ENCODE assay signal across 8 cellular contexts in the genomic region with DNA sequence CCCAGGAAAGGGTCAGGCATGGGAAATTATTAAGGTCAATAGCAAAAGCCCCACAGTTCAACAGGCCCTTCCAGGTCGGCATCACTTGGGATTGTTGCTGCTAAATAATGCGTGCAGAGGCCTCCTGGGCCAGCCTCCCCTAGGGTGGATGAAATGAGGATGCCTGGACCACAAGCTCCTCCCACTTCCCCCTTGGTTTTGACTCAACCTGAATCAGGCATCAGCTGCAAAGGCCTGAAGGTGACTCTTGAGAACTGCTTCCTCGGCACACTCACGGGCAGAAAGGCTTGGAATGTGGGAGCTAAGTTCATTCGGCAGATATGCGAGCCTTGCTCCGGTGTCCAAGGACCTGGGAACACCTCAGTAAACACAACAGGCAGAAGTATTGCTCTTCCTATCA.
A peak's percentile ranks its signal among the peaks of the same experiment; 100 is the strongest.
DNase-seq lines count a peak whose midpoint lies in the region; ATAC-seq, FAIRE-seq and TF ChIP-seq lines count a peak whose summit lies in the region.

No MANE protein-coding gene starts in this region.

- H3K27me3 ChIP-seq in BLaER1 treated with 17β-estradiol and CSF1 and Interleukin-3, amounts not matched to agents 10 nM and 100 nM = no peaks in the 10 kb centered on the region
- no peaks in the 10 kb centered on the region for H3K27me3 ChIP-seq in endothelial cell of umbilical vein (ENCODE audit: control insufficient read depth in 2 of 2, insufficient read depth in 2 of 2, low read length in 2 of 2)

- peak overlapping the region; percentile 95 to 99 (median 98) for H3K27ac ChIP-seq in BLaER1 treated with 17β-estradiol and CSF1 and Interleukin-3, amounts not matched to agents 10 nM and 100 nM
- no peak overlapping the region for H3K27ac ChIP-seq in endothelial cell of umbilical vein (ENCODE audit: insufficient read depth, low read depth, low read length)

- peak overlapping the region in 5 of 10 experiments; percentile 19 to 49 (median 31); a peak in 8 of 20 replicates for H3K4me3 ChIP-seq in BLaER1 treated with 17β-estradiol and CSF1 and Interleukin-3, amounts not matched to agents 10 nM and 100 nM
- H3K4me3 ChIP-seq in endothelial cell of umbilical vein (replicated peaks in 1 of 3; ENCODE audit: insufficient read depth in 1 of 3, low read depth in 1 of 3, low read length in 3 of 3) = no peak overlapping the region

- no peak for TF ChIP-seq POLR2A in endothelial cell of umbilical vein (IDR thresholded peaks at IDR 0.05; ENCODE audit: low read depth, low read length)

- no peaks in the 10 kb centered on the region for H3K9me1 ChIP-seq in endothelial cell of umbilical vein (replicated peaks; ENCODE audit: control insufficient read depth, extremely low read depth, insufficient read depth, low read length)

- H3K4me2 ChIP-seq in BLaER1 treated with 17β-estradiol and CSF1 and Interleukin-3, amounts not matched to agents 10 nM and 100 nM = peak overlapping the region; percentile 69 to 93 (median 84)
- no peak overlapping the region for H3K4me2 ChIP-seq in endothelial cell of umbilical vein (ENCODE audit: insufficient read depth, low read length)

- FAIRE-seq in endothelial cell of umbilical vein (lab: Jason Lieb, UNC) (no peak), HTR-8/SVneo (lab: Jason Lieb, UNC) (no peak)

- H3K9ac ChIP-seq in BLaER1 treated with 17β-estradiol and CSF1 and Interleukin-3, amounts not matched to agents 10 nM and 100 nM = peak overlapping the region; percentile 66 to 87 (median 81)
- H3K9ac ChIP-seq in endothelial cell of umbilical vein (replicated peaks; ENCODE audit: extremely low read depth, insufficient read depth, low read length) = no peak overlapping the region

- H3K36me3 Mint-ChIP-seq in activated CD4-positive, alpha-beta T cell treated with anti-CD3 and anti-CD28 coated beads, Interleukin-2, amount 10 ng/mL, durations not matched to agents 7 days and 5 days (ENCODE audit: low read depth) = peaks cover 88% of the 10 kb centered on the region

- peak overlapping the region; percentile 99 for H3K27ac Mint-ChIP-seq in activated CD4-positive, alpha-beta T cell treated with anti-CD3 and anti-CD28 coated beads, Interleukin-2, amount 10 ng/mL, durations not matched to agents 7 days and 5 days

- DNase-seq in HT1080 (ENCODE audit: low read depth) = peak; percentile 92
- DNase-seq in activated CD4-positive, alpha-beta T cell treated with anti-CD3 and anti-CD28 coated beads, Interleukin-2, amount 10 ng/mL, durations not matched to agents 7 days and 5 days = peak; percentile 91
- DNase-seq in endothelial cell of umbilical vein (ENCODE audit: low read depth, low spot score) = no peak
- DNase-seq in stimulated activated CD8-positive, alpha-beta memory T cell treated with anti-CD3 and anti-CD28 coated beads, Interleukin-4, amount 100 ng/mL, for 24 hours (ENCODE audit: low read depth) = peak; percentile 61
- DNase-seq in hepatic stellate cell (ENCODE audit: low spot score) = no peak
- DNase-seq in HTR-8/SVneo (ENCODE audit: insufficient read length, low spot score) = no peak

- peaks cover 83 to 94% (median 91%) of the 10 kb centered on the region in 10 experiments for H3K4me1 ChIP-seq in BLaER1 treated with 17β-estradiol and CSF1 and Interleukin-3, amounts not matched to agents 10 nM and 100 nM
- H3K4me1 ChIP-seq in endothelial cell of umbilical vein (ENCODE audit: control insufficient read depth, extremely low read depth, insufficient read depth, low read length) = peaks cover 33% of the 10 kb centered on the region

- peak overlapping the region; percentile 73 for H3K4me3 Mint-ChIP-seq in activated CD4-positive, alpha-beta T cell treated with anti-CD3 and anti-CD28 coated beads, Interleukin-2, amount 10 ng/mL, durations not matched to agents 7 days and 5 days

- CTCF ChIA-PET in activated CD4-positive, alpha-beta T cell treated with anti-CD3 and anti-CD28 coated beads, Interleukin-2, amount 10 ng/mL, durations not matched to agents 7 days and 5 days (lab: Charles Lee) = interaction anchor here (1.0 to 2.2 kb wide), 5 partner anchors 9 to 42 kb away, joined by 3 to 6 read pairs (median 4); no protein-coding TSS in a partner anchor
- CTCF ChIA-PET in endothelial cell of umbilical vein (lab: Charles Lee) = interaction anchor here (1.1 to 1.6 kb wide), 2 partner anchors 63 to 149 kb away, joined by 4 to 6 read pairs; no protein-coding TSS in a partner anchor

- no peaks in the 10 kb centered on the region for H3K27me3 Mint-ChIP-seq in activated CD4-positive, alpha-beta T cell treated with anti-CD3 and anti-CD28 coated beads, Interleukin-2, amount 10 ng/mL, durations not matched to agents 7 days and 5 days

- H2AFZ ChIP-seq in endothelial cell of umbilical vein (ENCODE audit: low read depth, low read length) = peak overlapping the region; percentile 16

- H3K4me1 Mint-ChIP-seq in activated CD4-positive, alpha-beta T cell treated with anti-CD3 and anti-CD28 coated beads, Interleukin-2, amount 10 ng/mL, durations not matched to agents 7 days and 5 days = peaks cover 92% of the 10 kb centered on the region

- H3K9me3 ChIP-seq in BLaER1 treated with 17β-estradiol and CSF1 and Interleukin-3, amounts not matched to agents 10 nM and 100 nM (replicated peaks in 1 of 11) = peaks cover 0 to 36% (median 6%) of the 10 kb centered on the region in 11 experiments; a peak in 11 of 22 replicates
- no peaks in the 10 kb centered on the region for H3K9me3 ChIP-seq in endothelial cell of umbilical vein (replicated peaks; ENCODE audit: control insufficient read depth, insufficient read depth, low read length)

- no TSS peak for BruUV-seq in endothelial cell of umbilical vein (replicated peaks; lab: Mats Ljungman, UMichigan)

- no peaks in the 10 kb centered on the region for H3K9me3 Mint-ChIP-seq in activated CD4-positive, alpha-beta T cell treated with anti-CD3 and anti-CD28 coated beads, Interleukin-2, amount 10 ng/mL, durations not matched to agents 7 days and 5 days

- no peak for TF ChIP-seq CTCF in endothelial cell of umbilical vein (IDR thresholded peaks at IDR 0.05; ENCODE audit: extremely low read depth in 1 of 2, insufficient read depth in 1 of 2, low read depth in 1 of 2, low read length in 2 of 2)

- dilution Hi-C loops in endothelial cell of umbilical vein (cut with MboI; ENCODE audit: extremely low pct_ligation_motif_present, low sequenced_read_pairs) = no loop called here

- intact Hi-C loops in endothelial cell of umbilical vein (cut with micrococcal nuclease) = no loop called here

- ATAC-seq in GM19467 (IDR thresholded peaks at IDR 0.05; ENCODE audit: unreplicated experiment) = peak; percentile 43

- POLR2A ChIA-PET in activated CD4-positive, alpha-beta T cell treated with anti-CD3 and anti-CD28 coated beads, Interleukin-2, amount 10 ng/mL, durations not matched to agents 7 days and 5 days (lab: Charles Lee) = no interaction called here
- POLR2A ChIA-PET in endothelial cell of umbilical vein (lab: Charles Lee) = no interaction called here

- H3K79me2 ChIP-seq in endothelial cell of umbilical vein (ENCODE audit: control insufficient read depth, insufficient read depth, low read length) = no peaks in the 10 kb centered on the region

- H3K36me3 ChIP-seq in BLaER1 treated with 17β-estradiol and CSF1 and Interleukin-3, amounts not matched to agents 10 nM and 100 nM = peaks cover 43 to 83% (median 72%) of the 10 kb centered on the region in 11 experiments
- H3K36me3 ChIP-seq in endothelial cell of umbilical vein (ENCODE audit: control insufficient read depth in 2 of 2, extremely low read depth in 1 of 2, insufficient read depth in 2 of 2, low read length in 2 of 2) = no peaks in the 10 kb centered on the region

- no peaks in the 10 kb centered on the region for H4K20me1 ChIP-seq in BLaER1 treated with 17β-estradiol and CSF1 and Interleukin-3, amounts not matched to agents 10 nM and 100 nM
- H4K20me1 ChIP-seq in endothelial cell of umbilical vein (replicated peaks; ENCODE audit: control insufficient read depth, extremely low read depth, insufficient read depth, low read length) = no peaks in the 10 kb centered on the region

TF ChIP-seq in endothelial cell of umbilical vein, 7 proteins besides CTCF, POLR2A, EP300 and RAD21:
- TF ChIP-seq JUN (IDR thresholded peaks at IDR 0.05; ENCODE audit: borderline replicate concordance, insufficient read depth, insufficient read length, low read depth) = no peak
- TF ChIP-seq EZH2 (IDR thresholded peaks at IDR 0.05; ENCODE audit: borderline replicate concordance, low read depth, low read length, severe bottlenecking) = no peak
- TF ChIP-seq, protein P1, sequence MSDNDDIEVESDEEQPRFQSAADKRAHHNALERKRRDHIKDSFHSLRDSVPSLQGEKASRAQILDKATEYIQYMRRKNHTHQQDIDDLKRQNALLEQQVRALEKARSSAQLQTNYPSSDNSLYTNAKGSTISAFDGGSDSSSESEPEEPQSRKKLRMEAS (IDR thresholded peaks at IDR 0.05; ENCODE audit: insufficient read depth, insufficient read length) = no peak
- TF ChIP-seq MYC (IDR thresholded peaks at IDR 0.05; ENCODE audit: low read depth, low read length) = no peak
- no peak for TF ChIP-seq POLR2AphosphoS5 (IDR thresholded peaks at IDR 0.05; ENCODE audit: insufficient read depth, low read depth, low read length)
- no peak for TF ChIP-seq GATA2 (IDR thresholded peaks at IDR 0.05; ENCODE audit: insufficient read depth, insufficient read length, low read depth, low read length)
- TF ChIP-seq FOS (IDR thresholded peaks at IDR 0.05; ENCODE audit: borderline replicate concordance, insufficient read depth, low read length) = no peak

Comparison
In these comparisons a context has a peak if more than half of its experiments do, and no peak if none do; other contexts are left out.
1. DNase-seq: peak in HT1080 (single experiment), activated CD4-positive, alpha-beta T cell treated with anti-CD3 and anti-CD28 coated beads, Interleukin-2, amount 10 ng/mL, durations not matched to agents 7 days and 5 days (single experiment) and stimulated activated CD8-positive, alpha-beta memory T cell treated with anti-CD3 and anti-CD28 coated beads, Interleukin-4, amount 100 ng/mL, for 24 hours (single experiment); none in endothelial cell of umbilical vein (single experiment), hepatic stellate cell (single experiment) and HTR-8/SVneo (single experiment).